34 cellular contexts compared by ENCODE assay signal in genomic region chr20:56799187-56799586, GRCh38.
"Had no signal": no experiment of that assay in that cellular context is flagged by ENCODE, and none has a peak within 500 bp of the region (broad histone marks: within the 10 kb centered on the region; RNA-seq: fewer than 3 reads in every experiment).

No MANE protein-coding gene starts in this region.

- H3K9me3 ChIP-seq: adrenal gland had no signal

- FAIRE-seq: astrocyte, TTC549 had no signal

- H3K27ac ChIP-seq: adrenal gland, body of pancreas, brain microvascular endothelial cell, breast epithelium, VCaP had no signal

- H3K36me3 ChIP-seq: adrenal gland, brain microvascular endothelial cell, breast epithelium had no signal

- ATAC-seq: activated CD8-positive, alpha-beta T cell treated with anti-CD3 and anti-CD28 coated beads for 36 hours; activated naive CD4-positive, alpha-beta T cell treated with anti-CD3 and anti-CD28 coated beads, Interleukin-2, amount 50 U/mL, for 72 hours; activated T-cell treated with anti-CD3 and anti-CD28 coated beads, Interleukin-2, amount 50 U/mL, for 4 hours; activated T-cell treated with anti-CD3 and anti-CD28 coated beads, Interleukin-2, amount 50 U/mL, for 72 hours; activated T-helper 17 cell treated with anti-CD3 and anti-CD28 coated beads, Interleukin-2, amount 50 U/mL, for 72 hours; body of pancreas had no signal

- H3K4me1 ChIP-seq: adrenal gland, body of pancreas had no signal

- DNase-seq: activated B cell treated with CpG ODN at 0.5 μM for 24 hours; activated CD4-positive, alpha-beta memory T cell treated with anti-CD3 and anti-CD28 coated beads for 36 hours; activated CD4-positive, alpha-beta T cell treated with anti-CD3 and anti-CD28 coated beads for 4 hours; activated CD4-positive, alpha-beta T cell treated with anti-CD3 and anti-CD28 coated beads, Interleukin-2, amount 10 ng/mL, durations not matched to agents 24 days and 14 days; activated CD4-positive, alpha-beta T cell treated with anti-CD3 and anti-CD28 coated beads, Interleukin-2, amount 50 U/mL, for 1 hour; activated CD4-positive, alpha-beta T cell treated with anti-CD3 and anti-CD28 coated beads, Interleukin-2, amount 50 U/mL, for 4 hours; activated CD4-positive, CD25-positive, alpha-beta regulatory T cell treated with anti-CD3 and anti-CD28 coated beads, Interleukin-2, amount 50 U/mL, for 72 hours; activated CD8-positive, alpha-beta memory T cell treated with anti-CD3 and anti-CD28 coated beads, Interleukin-2, amount 50 U/mL, for 4 hours; activated CD8-positive, alpha-beta T cell treated with anti-CD3 and anti-CD28 coated beads for 36 hours; activated effector memory CD4-positive, alpha-beta T cell treated with anti-CD3 and anti-CD28 coated beads, Interleukin-2, amount 50 U/mL, for 16 hours; activated gamma-delta T cell treated with Interleukin-2 at 50 U/mL for 16 hours; activated naive CD4-positive, alpha-beta T cell; activated naive CD4-positive, alpha-beta T cell treated with anti-CD3 and anti-CD28 coated beads for 36 hours; activated naive CD4-positive, alpha-beta T cell treated with anti-CD3 and anti-CD28 coated beads, Interleukin-2, amount 50 U/mL, for 16 hours; activated naive CD8-positive, alpha-beta T cell treated with anti-CD3 and anti-CD28 coated beads for 36 hours; activated T-cell treated with anti-CD3 and anti-CD28 coated beads for 4 hours; activated T-cell treated with anti-CD3 and anti-CD28 coated beads, Interleukin-2, amount 50 U/mL, for 1 hour; activated T-cell treated with anti-CD3 and anti-CD28 coated beads, Interleukin-2, amount 50 U/mL, for 4 hours; activated T-cell treated with anti-CD3 and anti-CD28 coated beads, Interleukin-2, amount 50 U/mL, for 72 hours; adrenal gland; amniotic stem cell; aorta; body of pancreas; brain microvascular endothelial cell; central memory CD4-positive, alpha-beta T cell; T-helper 1 cell; T-helper 2 cell; T-helper 9 cell had no signal

- H3K27me3 ChIP-seq: adrenal gland, brain microvascular endothelial cell, breast epithelium had no signal

- H3K4me3 ChIP-seq: adrenal gland, body of pancreas, breast epithelium had no signal
